21 cellular contexts compared by ENCODE assay signal in genomic region chr12:48121522-48121921, GRCh38.
"Had no signal": no experiment of that assay in that cellular context is flagged by ENCODE, and none has a peak within 500 bp of the region (broad histone marks: within the 10 kb centered on the region; RNA-seq: fewer than 3 reads in every experiment).

No MANE protein-coding gene starts in this region.

- H3K36me3 ChIP-seq: pancreas had no signal

- H3K27ac ChIP-seq: pancreas, tibial artery had no signal

- DNase-seq: activated CD4-positive, alpha-beta T cell treated with anti-CD3 and anti-CD28 coated beads, Interleukin-2, amount 10 ng/mL, durations not matched to agents 7 days and 5 days; activated CD8-positive, alpha-beta memory T cell treated with anti-CD3 and anti-CD28 coated beads, Interleukin-2, amount 50 U/mL, for 4 hours; activated CD8-positive, alpha-beta T cell treated with anti-CD3 and anti-CD28 coated beads, Interleukin-2, amount 10 ng/mL, durations not matched to agents 7 days and 5 days; activated naive CD8-positive, alpha-beta T cell treated with anti-CD3 and anti-CD28 coated beads for 36 hours; amniotic stem cell; effector memory CD8-positive, alpha-beta T cell; foreskin fibroblast; hypothalamus; islet precursor cell; nephron progenitor cell; pancreas; stimulated activated CD4-positive, alpha-beta T cell treated with anti-CD3 and anti-CD28 coated beads, Interleukin-12 subunit alpha, Interleukin-12 subunit beta, amount 100 ng/mL, for 4 hours; stimulated activated CD4-positive, alpha-beta T cell treated with anti-CD3 and anti-CD28 coated beads, Interleukin-1b, Interleukin-23, amount 100 ng/mL, for 48 hours; stimulated activated CD8-positive, alpha-beta memory T cell treated with anti-CD3 and anti-CD28 coated beads, Interleukin-4, amount 100 ng/mL, for 48 hours; stimulated activated naive CD4-positive, alpha-beta T cell; substantia nigra; tibial artery had no signal

- ATAC-seq: activated CD4-positive, CD25-positive, alpha-beta regulatory T cell treated with anti-CD3 and anti-CD28 coated beads, Interleukin-2, amount 50 U/mL, for 24 hours; activated CD8-positive, alpha-beta T cell treated with anti-CD3 and anti-CD28 coated beads, Interleukin-2, amount 10 ng/mL, durations not matched to agents 7 days and 5 days; effector memory CD8-positive, alpha-beta T cell; left lobe of liver; pancreas had no signal

- H3K9me3 Mint-ChIP-seq: activated CD4-positive, alpha-beta T cell treated with anti-CD3 and anti-CD28 coated beads, Interleukin-2, amount 10 ng/mL, durations not matched to agents 7 days and 5 days; activated naive CD8-positive, alpha-beta T cell treated with anti-CD3 and anti-CD28 coated beads for 36 hours; effector memory CD8-positive, alpha-beta T cell; mesothelial cell of epicardium; nephron progenitor cell had no signal

- H3K4me3 Mint-ChIP-seq: activated CD4-positive, alpha-beta T cell treated with anti-CD3 and anti-CD28 coated beads, Interleukin-2, amount 10 ng/mL, durations not matched to agents 7 days and 5 days; activated CD8-positive, alpha-beta T cell treated with anti-CD3 and anti-CD28 coated beads, Interleukin-2, amount 10 ng/mL, durations not matched to agents 7 days and 5 days; activated naive CD8-positive, alpha-beta T cell treated with anti-CD3 and anti-CD28 coated beads for 36 hours; effector memory CD8-positive, alpha-beta T cell; mesothelial cell of epicardium had no signal

- H3K9me3 ChIP-seq: pancreas, tibial artery had no signal

- H3K27me3 ChIP-seq: cardiac muscle cell, pancreas, tibial artery had no signal

- H3K27ac Mint-ChIP-seq: activated CD4-positive, alpha-beta T cell treated with anti-CD3 and anti-CD28 coated beads, Interleukin-2, amount 10 ng/mL, durations not matched to agents 7 days and 5 days; activated CD8-positive, alpha-beta T cell treated with anti-CD3 and anti-CD28 coated beads, Interleukin-2, amount 10 ng/mL, durations not matched to agents 7 days and 5 days; activated naive CD8-positive, alpha-beta T cell treated with anti-CD3 and anti-CD28 coated beads for 36 hours; effector memory CD8-positive, alpha-beta T cell; mesothelial cell of epicardium; nephron progenitor cell had no signal

- H3K4me3 ChIP-seq: cardiac muscle cell, pancreas, tibial artery had no signal
